10 cellular contexts compared by ENCODE assay signal in the genomic region with DNA sequence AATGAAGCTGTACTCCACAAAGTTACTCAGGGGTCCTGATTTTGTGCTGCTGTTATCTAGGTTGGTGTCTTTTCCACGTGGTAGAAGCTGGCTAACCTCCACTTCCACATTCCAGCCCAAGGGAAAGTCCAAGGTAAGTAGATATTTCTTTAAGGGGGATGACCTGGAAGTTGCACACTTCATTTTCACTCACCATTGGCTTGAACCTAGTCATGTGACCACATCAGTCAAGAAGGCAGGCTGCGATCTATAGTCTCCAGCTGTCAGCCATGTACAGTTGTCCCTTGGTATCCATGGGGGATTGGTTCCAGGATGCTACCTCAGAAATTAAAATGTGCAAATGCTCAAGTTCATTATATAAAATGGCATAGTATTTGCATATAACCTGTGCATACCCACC.
"Had no signal": no experiment of that assay in that cellular context is flagged by ENCODE, and none has a peak within 500 bp of the region (broad histone marks: within the 10 kb centered on the region; RNA-seq: fewer than 3 reads in every experiment).

No MANE protein-coding gene starts in this region.

- H3K4me1 ChIP-seq: HAP-1 had no signal

- ATAC-seq: HCT116, HepG2 had no signal

- H3K36me3 ChIP-seq: HAP-1 had no signal

- DNase-seq: GM23248, GOT3, H7, HFFc6, KBM-7 had no signal

- H3K9ac ChIP-seq: GM23248, KMS-11 had no signal

- H2AFZ ChIP-seq: GM23248 had no signal

- H3K4me3 ChIP-seq: GM23248, HAP-1 had no signal

- H3K27ac ChIP-seq: GM23248, HL-60, KMS-11 had no signal

- H3K4me2 ChIP-seq: KMS-11 had no signal

- H3K9me3 ChIP-seq: HAP-1 had no signal

- FAIRE-seq: HepG2 had no signal
